ENCODE assay signal across 25 cellular contexts in genomic region chr6:145350928-145351327, GRCh38.
"Had no signal": no experiment of that assay in that cellular context is flagged by ENCODE, and none has a peak within 500 bp of the region (broad histone marks: within the 10 kb centered on the region; RNA-seq: fewer than 3 reads in every experiment).

No MANE protein-coding gene starts in this region.

- ATAC-seq: activated CD8-positive, alpha-beta memory T cell treated with anti-CD3 and anti-CD28 coated beads, Interleukin-2, amount 10 ng/mL, durations not matched to agents 7 days and 5 days; activated T-helper 17 cell treated with anti-CD3 and anti-CD28 coated beads, Interleukin-2, amount 50 U/mL, for 72 hours; SK-N-SH treated with all-trans-retinoic acid at 6 μM for 48 hours had no signal

- H3K4me1 ChIP-seq: Peyer's patch, SJCRH30 had no signal

- H3K27me3 Mint-ChIP-seq: activated B cell treated with CpG ODN at 0.5 μM for 24 hours; activated CD4-positive, alpha-beta T cell treated with anti-CD3 and anti-CD28 coated beads, Interleukin-2, amount 10 ng/mL, durations not matched to agents 24 days and 14 days; activated CD8-positive, alpha-beta memory T cell treated with anti-CD3 and anti-CD28 coated beads, Interleukin-2, amount 10 ng/mL, durations not matched to agents 7 days and 5 days; activated naive CD4-positive, alpha-beta T cell treated with anti-CD3 and anti-CD28 coated beads, Interleukin-2, amount 10 ng/mL, durations not matched to agents 7 days and 5 days; activated naive CD8-positive, alpha-beta T cell treated with anti-CD3 and anti-CD28 coated beads for 36 hours had no signal

- H3K4me3 ChIP-seq: coronary artery, Peyer's patch, SJCRH30 had no signal

- H3K9me3 ChIP-seq: Peyer's patch, SJCRH30 had no signal

- H3K36me3 ChIP-seq: brain microvascular endothelial cell, Peyer's patch, SJCRH30 had no signal

- H3K9me3 Mint-ChIP-seq: activated B cell treated with CpG ODN at 0.5 μM for 24 hours; activated CD4-positive, alpha-beta T cell treated with anti-CD3 and anti-CD28 coated beads, Interleukin-2, amount 10 ng/mL, durations not matched to agents 24 days and 14 days; activated naive CD4-positive, alpha-beta T cell treated with anti-CD3 and anti-CD28 coated beads, Interleukin-2, amount 10 ng/mL, durations not matched to agents 7 days and 5 days; activated naive CD8-positive, alpha-beta T cell treated with anti-CD3 and anti-CD28 coated beads for 36 hours; activated T-helper 17 cell treated with anti-CD3 and anti-CD28 coated beads, Interleukin-2, amount 50 U/mL, for 72 hours; T-helper 1 cell treated with Interleukin-12 subunit alpha and Interleukin-12 subunit beta and Interleukin-4 antibody, amounts not matched to agents 30 μg/mL and 1 μg/mL, for 36 hours had no signal

- H3K36me3 Mint-ChIP-seq: activated CD8-positive, alpha-beta memory T cell treated with anti-CD3 and anti-CD28 coated beads, Interleukin-2, amount 10 ng/mL, durations not matched to agents 7 days and 5 days; activated naive CD4-positive, alpha-beta T cell treated with anti-CD3 and anti-CD28 coated beads, Interleukin-2, amount 10 ng/mL, durations not matched to agents 7 days and 5 days; activated naive CD8-positive, alpha-beta T cell treated with anti-CD3 and anti-CD28 coated beads for 36 hours had no signal

- H3K27me3 ChIP-seq: brain microvascular endothelial cell, Peyer's patch, SJCRH30 had no signal

- DNase-seq: activated B cell treated with CpG ODN at 0.5 μM for 24 hours; activated CD4-positive, alpha-beta T cell treated with anti-CD3 and anti-CD28 coated beads for 1 hour; activated CD4-positive, alpha-beta T cell treated with anti-CD3 and anti-CD28 coated beads, Interleukin-2, amount 10 ng/mL, durations not matched to agents 24 days and 14 days; activated CD4-positive, alpha-beta T cell treated with anti-CD3 and anti-CD28 coated beads, Interleukin-2, amount 50 U/mL, for 48 hours; activated CD8-positive, alpha-beta memory T cell treated with anti-CD3 and anti-CD28 coated beads, Interleukin-2, amount 10 ng/mL, durations not matched to agents 7 days and 5 days; activated gamma-delta T cell treated with Interleukin-2 at 50 U/mL for 16 hours; activated naive CD4-positive, alpha-beta T cell treated with anti-CD3 and anti-CD28 coated beads, Interleukin-2, amount 10 ng/mL, durations not matched to agents 7 days and 5 days; activated naive CD8-positive, alpha-beta T cell treated with anti-CD3 and anti-CD28 coated beads for 36 hours; activated T-cell treated with anti-CD3 and anti-CD28 coated beads, Interleukin-2, amount 50 U/mL, for 48 hours; brain microvascular endothelial cell; central memory CD4-positive, alpha-beta T cell; NCI-H1105 treated with DMSO at 0.1 percent for 48 hours; NCI-H1436 treated with DMSO at 0.1 percent for 48 hours; NCI-H187; NCI-H2081 treated with DMSO at 0.1 percent for 48 hours; NCI-H446; Peyer's patch; Right ventricle myocardium superior; SJCRH30; SW 1271 had no signal

- H3K4me1 Mint-ChIP-seq: activated CD4-positive, alpha-beta T cell treated with anti-CD3 and anti-CD28 coated beads, Interleukin-2, amount 10 ng/mL, durations not matched to agents 24 days and 14 days; activated CD8-positive, alpha-beta memory T cell treated with anti-CD3 and anti-CD28 coated beads, Interleukin-2, amount 10 ng/mL, durations not matched to agents 7 days and 5 days; activated naive CD4-positive, alpha-beta T cell treated with anti-CD3 and anti-CD28 coated beads, Interleukin-2, amount 10 ng/mL, durations not matched to agents 7 days and 5 days; activated naive CD8-positive, alpha-beta T cell treated with anti-CD3 and anti-CD28 coated beads for 36 hours; activated T-helper 17 cell treated with anti-CD3 and anti-CD28 coated beads, Interleukin-2, amount 50 U/mL, for 72 hours had no signal

- H3K4me3 Mint-ChIP-seq: activated CD4-positive, alpha-beta T cell treated with anti-CD3 and anti-CD28 coated beads, Interleukin-2, amount 10 ng/mL, durations not matched to agents 24 days and 14 days; activated CD8-positive, alpha-beta memory T cell treated with anti-CD3 and anti-CD28 coated beads, Interleukin-2, amount 10 ng/mL, durations not matched to agents 7 days and 5 days; activated naive CD4-positive, alpha-beta T cell treated with anti-CD3 and anti-CD28 coated beads, Interleukin-2, amount 10 ng/mL, durations not matched to agents 7 days and 5 days; activated naive CD8-positive, alpha-beta T cell treated with anti-CD3 and anti-CD28 coated beads for 36 hours; activated T-helper 17 cell treated with anti-CD3 and anti-CD28 coated beads, Interleukin-2, amount 50 U/mL, for 72 hours; T-helper 1 cell treated with Interleukin-12 subunit alpha and Interleukin-12 subunit beta and Interleukin-4 antibody, amounts not matched to agents 30 μg/mL and 1 μg/mL, for 36 hours had no signal

- H3K27ac ChIP-seq: brain microvascular endothelial cell, coronary artery, Peyer's patch, RWPE1, SJCRH30 had no signal

- H3K27ac Mint-ChIP-seq: activated B cell treated with CpG ODN at 0.5 μM for 24 hours; activated CD4-positive, alpha-beta T cell treated with anti-CD3 and anti-CD28 coated beads, Interleukin-2, amount 10 ng/mL, durations not matched to agents 24 days and 14 days; activated CD8-positive, alpha-beta memory T cell treated with anti-CD3 and anti-CD28 coated beads, Interleukin-2, amount 10 ng/mL, durations not matched to agents 7 days and 5 days; activated naive CD4-positive, alpha-beta T cell treated with anti-CD3 and anti-CD28 coated beads, Interleukin-2, amount 10 ng/mL, durations not matched to agents 7 days and 5 days; activated naive CD8-positive, alpha-beta T cell treated with anti-CD3 and anti-CD28 coated beads for 36 hours; activated T-helper 17 cell treated with anti-CD3 and anti-CD28 coated beads, Interleukin-2, amount 50 U/mL, for 72 hours; T-helper 1 cell treated with Interleukin-12 subunit alpha and Interleukin-12 subunit beta and Interleukin-4 antibody, amounts not matched to agents 30 μg/mL and 1 μg/mL, for 36 hours had no signal
